In genomic region chr5:68777145-68777544, GRCh38 we compare ENCODE assay signal across 17 cellular contexts.
DNase-seq lines count a peak whose midpoint lies in the region; ATAC-seq, FAIRE-seq and TF ChIP-seq lines count a peak whose summit lies in the region.
"Had no signal": no experiment of that assay in that cellular context is flagged by ENCODE, and none has a peak within 500 bp of the region (broad histone marks: within the 10 kb centered on the region; RNA-seq: fewer than 3 reads in every experiment).

No MANE protein-coding gene starts in this region.

- H3K23me2 ChIP-seq in H9 (ENCODE audit: insufficient read length, low read depth, low read length, poor library complexity, severe bottlenecking), result no peaks in the 10 kb centered on the region

- H3K79me1 ChIP-seq in H9 (ENCODE audit: insufficient read depth, low read depth, low read length, poor library complexity, severe bottlenecking), result no peaks in the 10 kb centered on the region

- H3K36me3 Mint-ChIP-seq in H9 (ENCODE audit: insufficient read depth in 1 of 3, low read depth in 3 of 3), result peaks cover 0 to 4% (median 0%) of the 10 kb centered on the region in 3 experiments; a peak in 2 of 7 replicates
- no peaks in the 10 kb centered on the region for H3K36me3 Mint-ChIP-seq in mesothelial cell of epicardium
- H3K36me3 Mint-ChIP-seq: CD4-positive, alpha-beta memory T cell had no signal

- peak overlapping the region; percentile 53 for H4K5ac ChIP-seq in H9 (ENCODE audit: insufficient read length, low read depth, low read length)

- H2BK120ac ChIP-seq in H9 (ENCODE audit: low read depth, low read length, poor library complexity, severe bottlenecking), result no peak overlapping the region

- H3K18ac ChIP-seq in H9 (ENCODE audit: insufficient read length, low read depth, low read length), result no peak overlapping the region

- H3K36me3 ChIP-seq in small intestine (ENCODE audit: control insufficient read depth in 2 of 2, insufficient read depth in 2 of 2, low read length in 2 of 2), result no peaks in the 10 kb centered on the region

- no peak overlapping the region for H3T11ph ChIP-seq in H9 (ENCODE audit: low read length)

- no peaks in the 10 kb centered on the region for H3K4me1 ChIP-seq in H9 (ENCODE audit: insufficient read depth, low read length)
- peaks cover 0 to 2% of the 10 kb centered on the region in 2 donors for H3K4me1 ChIP-seq in small intestine (ENCODE audit: control insufficient read depth in 2 of 2, insufficient read depth in 1 of 2, low read depth in 1 of 2, low read length in 1 of 2)
- H3K4me1 ChIP-seq: Caco-2 had no signal

- H2BK15ac ChIP-seq in H9 (ENCODE audit: low read depth, low read length), result no peak overlapping the region

- H4K20me1 ChIP-seq in H9 (ENCODE audit: control insufficient read depth, insufficient read depth, insufficient read length), result no peaks in the 10 kb centered on the region

- no peaks in the 10 kb centered on the region for H3K79me2 ChIP-seq in H9 (ENCODE audit: insufficient read depth, low read length)

- no peak for DNase-seq in H9
- DNase-seq in dorsolateral prefrontal cortex, result no peak
- DNase-seq in left colon, result no peak
- peak; percentile 63 for DNase-seq in small intestine
- no peak for DNase-seq in COR-L47 (lab: John Stamatoyannopoulos, UW)
- no peak for DNase-seq in NCI-H1048 (lab: John Stamatoyannopoulos, UW)
- DNase-seq in mesothelial cell of epicardium (ENCODE audit: low spot score in 2 of 2, unreplicated experiment in 2 of 2), result no peak
- DNase-seq: C1 segment of cervical spinal cord; Caco-2; CD4-positive, alpha-beta memory T cell; DMS153; DND-41; H7 had no signal

- no peak for FAIRE-seq in small intestine (lab: Jason Lieb, UNC)
- FAIRE-seq: G401.6, GM12892, H1 had no signal

- no peak overlapping the region for H3K14ac ChIP-seq in H9 (ENCODE audit: insufficient read depth, low read length)

- WGBS in H9 (ENCODE audit: extremely low coverage, insufficient read length, low lambda C conversion rate), result no CpG with 5 or more reads among the region's 2 CpGs
- 14 to 63% (median 16%) methylated on average over 2 of the region's 2 CpGs for WGBS in small intestine, 3 donors

- H3K27me3 ChIP-seq in H9 (ENCODE audit: insufficient read depth, low read length), result no peaks in the 10 kb centered on the region
- H3K27me3 ChIP-seq in dorsolateral prefrontal cortex, result no peaks in the 10 kb centered on the region
- H3K27me3 ChIP-seq in small intestine (ENCODE audit: control insufficient read depth in 2 of 2, insufficient read depth in 2 of 2, low read length in 2 of 2), result no peaks in the 10 kb centered on the region

- no peak overlapping the region for H3K4ac ChIP-seq in H9 (ENCODE audit: low read depth, low read length)

- H3K4me3 Mint-ChIP-seq in H9, result no peak overlapping the region
- no peak overlapping the region for H3K4me3 Mint-ChIP-seq in mesothelial cell of epicardium
- H3K4me3 Mint-ChIP-seq: CD4-positive, alpha-beta memory T cell had no signal

- H3K9ac ChIP-seq in H9 (ENCODE audit: extremely low read depth, insufficient read length, low read length), result no peak overlapping the region

- H3K4me3 ChIP-seq in dorsolateral prefrontal cortex, result no peak overlapping the region
- no peak overlapping the region for H3K4me3 ChIP-seq in small intestine (ENCODE audit: low read depth in 1 of 2, low read length in 2 of 2)

- intact Hi-C loops in dorsolateral prefrontal cortex (cut with DNase I) (no loop called here), left colon (cut with DNase I, micrococcal nuclease) (no loop called here)

- no peak overlapping the region; a peak in 2 of 7 replicates for H3K27ac Mint-ChIP-seq in H9
- H3K27ac Mint-ChIP-seq in mesothelial cell of epicardium, result no peak overlapping the region
- H3K27ac Mint-ChIP-seq: CD4-positive, alpha-beta memory T cell had no signal

- H4K8ac ChIP-seq in H9 (replicated peaks; ENCODE audit: insufficient read length, low read depth, low read length), result no peak overlapping the region

- no peak overlapping the region for H2BK20ac ChIP-seq in H9 (ENCODE audit: low read depth, low read length, poor library complexity, severe bottlenecking)

- H3K27ac ChIP-seq in H9 (ENCODE audit: insufficient read length, low read depth, low read length) (no peak overlapping the region), dorsolateral prefrontal cortex (peak overlapping the region in 45 of 59 donors; percentile 2 to 72 (median 41)), small intestine (ENCODE audit: low read depth in 1 of 2, low read length in 1 of 2) (peak overlapping the region in 1 of 2 donors; percentile 21)

- H3K4me1 Mint-ChIP-seq in H9 (no peaks in the 10 kb centered on the region), mesothelial cell of epicardium (peaks cover 7% of the 10 kb centered on the region)
- H3K4me1 Mint-ChIP-seq: CD4-positive, alpha-beta memory T cell had no signal

- H3K9me3 Mint-ChIP-seq in H9, result no peaks in the 10 kb centered on the region; a peak in 2 of 5 replicates
- H3K9me3 Mint-ChIP-seq in mesothelial cell of epicardium, result peaks cover 4% of the 10 kb centered on the region

- H3K9me3 ChIP-seq in H9 (ENCODE audit: control insufficient read depth, low read depth, low read length) (no peaks in the 10 kb centered on the region), small intestine (ENCODE audit: control insufficient read depth, low read depth) (no peaks in the 10 kb centered on the region)
- H3K9me3 ChIP-seq: Caco-2 had no signal

- H4K91ac ChIP-seq in H9 (ENCODE audit: insufficient read length, low read depth, low read length), result no peak overlapping the region

- no peak overlapping the region for H3K56ac ChIP-seq in H9 (ENCODE audit: insufficient read length, low read depth, low read length)

- peaks cover 2% of the 10 kb centered on the region; the same call in 1 of the 2 replicates for H3K27me3 Mint-ChIP-seq in H9 (ENCODE audit: low read depth)
- H3K27me3 Mint-ChIP-seq in mesothelial cell of epicardium (ENCODE audit: low read depth), result no peaks in the 10 kb centered on the region
- H3K27me3 Mint-ChIP-seq: CD4-positive, alpha-beta memory T cell had no signal

- no peak overlapping the region for H3K4me2 ChIP-seq in H9 (ENCODE audit: insufficient read depth, insufficient read length, low read length)

- H2AFZ ChIP-seq in H9 (ENCODE audit: low read length), result no peak overlapping the region

- ATAC-seq in left colon, result peak; percentile 91
- ATAC-seq: HCT116 had no signal

- H2BK12ac ChIP-seq in H9 (ENCODE audit: insufficient read length, low read depth, low read length), result no peak overlapping the region

- TF ChIP-seq CTCF in H9 (conservative IDR thresholded peaks at IDR 0.05) (no peak), dorsolateral prefrontal cortex (IDR thresholded peaks at IDR 0.05 in 54 of 56, conservative IDR thresholded peaks at IDR 0.05 in 2 of 56; ENCODE audit: low read depth in 1 of 56, partially characterized antibody in 56 of 56) (no peak), mesothelial cell of epicardium (IDR thresholded peaks at IDR 0.05; ENCODE audit: unreplicated experiment) (no peak)

- no peak overlapping the region for H2AK5ac ChIP-seq in H9 (ENCODE audit: insufficient read length, low read length)

- H2BK5ac ChIP-seq in H9 (ENCODE audit: insufficient read length, low read length), result no peak overlapping the region

- H3K23ac ChIP-seq in H9 (ENCODE audit: insufficient read length, low read depth, low read length), result no peak overlapping the region
